In genomic region chr21:37146320-37147225, GRCh38 we compare ENCODE assay signal across 13 cellular contexts.
DNase-seq lines count a peak whose midpoint lies in the region; ATAC-seq, FAIRE-seq and TF ChIP-seq lines count a peak whose summit lies in the region.
"Had no signal": no experiment of that assay in that cellular context is flagged by ENCODE, and none has a peak within 500 bp of the region (broad histone marks: within the 10 kb centered on the region; RNA-seq: fewer than 3 reads in every experiment).

No MANE protein-coding gene starts in this region.

- H3K9me3 ChIP-seq in heart left ventricle (no peaks in the 10 kb centered on the region), thoracic aorta (no peaks in the 10 kb centered on the region), small intestine (ENCODE audit: control insufficient read depth, low read depth) (no peaks in the 10 kb centered on the region)
- H3K9me3 ChIP-seq: prostate gland had no signal

- peaks cover 13% of the 10 kb centered on the region for H3K4me1 Mint-ChIP-seq in activated naive CD4-positive, alpha-beta T cell treated with anti-CD3 and anti-CD28 coated beads, Interleukin-2, amount 10 ng/mL, durations not matched to agents 7 days and 5 days
- H3K4me1 Mint-ChIP-seq in activated T-helper 17 cell treated with anti-CD3 and anti-CD28 coated beads, Interleukin-2, amount 50 U/mL, for 72 hours = no peaks in the 10 kb centered on the region
- H3K4me1 Mint-ChIP-seq in T-cell = no peaks in the 10 kb centered on the region

- no peak for DNase-seq in activated naive CD4-positive, alpha-beta T cell treated with anti-CD3 and anti-CD28 coated beads, Interleukin-2, amount 50 U/mL, for 72 hours (ENCODE audit: low spot score in 2 of 2)
- no peak for DNase-seq in activated naive CD4-positive, alpha-beta T cell treated with anti-CD3 and anti-CD28 coated beads, Interleukin-2, amount 10 ng/mL, durations not matched to agents 7 days and 5 days
- DNase-seq in heart left ventricle (no peak), thoracic aorta (ENCODE audit: low spot score) (no peak), T-cell (no peak), small intestine (no peak)
- DNase-seq: activated CD8-positive, alpha-beta memory T cell treated with anti-CD3 and anti-CD28 coated beads for 24 hours; DMS53; midbrain; NCI-H1092 treated with DMSO at 0.1 percent for 48 hours had no signal

- 35 to 38% (median 37%) methylated on average over 8 of the region's 8 CpGs for WGBS in heart left ventricle, 4 donors
- 70 to 89% (median 83%) methylated on average over 8 of the region's 8 CpGs for WGBS in small intestine, 3 donors

- POLR2A ChIA-PET in T-cell (lab: Charles Lee) = interaction anchor here in 1 of 2 donors (0.5 kb wide), 1 partner anchor 21 kb away, joined by 4 read pairs; no protein-coding TSS in a partner anchor

- H3K27me3 Mint-ChIP-seq in activated naive CD4-positive, alpha-beta T cell treated with anti-CD3 and anti-CD28 coated beads, Interleukin-2, amount 10 ng/mL, durations not matched to agents 7 days and 5 days = no peaks in the 10 kb centered on the region
- H3K27me3 Mint-ChIP-seq in activated T-helper 17 cell treated with anti-CD3 and anti-CD28 coated beads, Interleukin-2, amount 50 U/mL, for 72 hours = no peaks in the 10 kb centered on the region
- no peaks in the 10 kb centered on the region for H3K27me3 Mint-ChIP-seq in T-cell

- H3K27ac Mint-ChIP-seq in activated naive CD4-positive, alpha-beta T cell treated with anti-CD3 and anti-CD28 coated beads, Interleukin-2, amount 50 U/mL, for 72 hours = peak overlapping the region; percentile 28 to 62
- H3K27ac Mint-ChIP-seq in activated naive CD4-positive, alpha-beta T cell treated with anti-CD3 and anti-CD28 coated beads, Interleukin-2, amount 10 ng/mL, durations not matched to agents 7 days and 5 days = no peak overlapping the region
- H3K27ac Mint-ChIP-seq in activated T-helper 17 cell treated with anti-CD3 and anti-CD28 coated beads, Interleukin-2, amount 50 U/mL, for 72 hours = peak overlapping the region; percentile 5
- H3K27ac Mint-ChIP-seq in T-cell = no peak overlapping the region

- FAIRE-seq in small intestine (lab: Jason Lieb, UNC) = no peak

- TF ChIP-seq POLR2A in heart left ventricle (IDR thresholded peaks at IDR 0.05) = no peak

- H3K4me3 Mint-ChIP-seq in activated naive CD4-positive, alpha-beta T cell treated with anti-CD3 and anti-CD28 coated beads, Interleukin-2, amount 10 ng/mL, durations not matched to agents 7 days and 5 days = no peak overlapping the region
- H3K4me3 Mint-ChIP-seq in activated T-helper 17 cell treated with anti-CD3 and anti-CD28 coated beads, Interleukin-2, amount 50 U/mL, for 72 hours = no peak overlapping the region
- no peak overlapping the region for H3K4me3 Mint-ChIP-seq in T-cell

- H3K36me3 ChIP-seq in heart left ventricle = peaks cover 0 to 85% (median 67%) of the 10 kb centered on the region in 9 donors
- H3K36me3 ChIP-seq in thoracic aorta = peaks cover 12% of the 10 kb centered on the region
- peaks cover 2 to 16% of the 10 kb centered on the region in 2 donors for H3K36me3 ChIP-seq in small intestine (ENCODE audit: control insufficient read depth in 2 of 2, insufficient read depth in 2 of 2, low read length in 2 of 2)
- H3K36me3 ChIP-seq: prostate gland had no signal

- no peaks in the 10 kb centered on the region for H3K9me3 Mint-ChIP-seq in activated naive CD4-positive, alpha-beta T cell treated with anti-CD3 and anti-CD28 coated beads, Interleukin-2, amount 50 U/mL, for 72 hours
- H3K9me3 Mint-ChIP-seq in activated naive CD4-positive, alpha-beta T cell treated with anti-CD3 and anti-CD28 coated beads, Interleukin-2, amount 10 ng/mL, durations not matched to agents 7 days and 5 days = no peaks in the 10 kb centered on the region
- H3K9me3 Mint-ChIP-seq in activated T-helper 17 cell treated with anti-CD3 and anti-CD28 coated beads, Interleukin-2, amount 50 U/mL, for 72 hours = no peaks in the 10 kb centered on the region
- H3K9me3 Mint-ChIP-seq in T-cell = no peaks in the 10 kb centered on the region

- TF ChIP-seq CTCF in heart left ventricle (IDR thresholded peaks at IDR 0.05) (no peak), thoracic aorta (IDR thresholded peaks at IDR 0.05) (no peak)

- CTCF ChIA-PET in activated naive CD4-positive, alpha-beta T cell treated with anti-CD3 and anti-CD28 coated beads, Interleukin-2, amount 10 ng/mL, durations not matched to agents 7 days and 5 days (lab: Charles Lee) = interaction anchor here (1.5 kb wide), 1 partner anchor 12 kb away, joined by 3 read pairs; no protein-coding TSS in a partner anchor
- CTCF ChIA-PET in T-cell (lab: Charles Lee) = interaction anchor here in 1 of 2 donors (0.6 kb wide), 1 partner anchor 199 kb away, joined by 3 read pairs; no protein-coding TSS in a partner anchor

- H3K27me3 ChIP-seq in heart left ventricle (no peaks in the 10 kb centered on the region), thoracic aorta (replicated peaks; ENCODE audit: insufficient read depth) (no peaks in the 10 kb centered on the region), small intestine (ENCODE audit: control insufficient read depth in 2 of 2, insufficient read depth in 2 of 2, low read length in 2 of 2) (no peaks in the 10 kb centered on the region)

- intact Hi-C loops in heart left ventricle (cut with DNase I) = no loop called here

- peaks cover 17 to 19% of the 10 kb centered on the region in 2 donors for H3K36me3 Mint-ChIP-seq in activated naive CD4-positive, alpha-beta T cell treated with anti-CD3 and anti-CD28 coated beads, Interleukin-2, amount 50 U/mL, for 72 hours
- peaks cover 49% of the 10 kb centered on the region for H3K36me3 Mint-ChIP-seq in activated naive CD4-positive, alpha-beta T cell treated with anti-CD3 and anti-CD28 coated beads, Interleukin-2, amount 10 ng/mL, durations not matched to agents 7 days and 5 days
- peaks cover 92% of the 10 kb centered on the region for H3K36me3 Mint-ChIP-seq in activated T-helper 17 cell treated with anti-CD3 and anti-CD28 coated beads, Interleukin-2, amount 50 U/mL, for 72 hours (ENCODE audit: low read depth)
- peaks cover 78% of the 10 kb centered on the region for H3K36me3 Mint-ChIP-seq in T-cell

- H3K4me3 ChIP-seq in heart left ventricle (no peak overlapping the region), thoracic aorta (no peak overlapping the region), small intestine (ENCODE audit: low read depth in 1 of 2, low read length in 2 of 2) (no peak overlapping the region)
- H3K4me3 ChIP-seq: prostate gland had no signal

- ATAC-seq in activated naive CD4-positive, alpha-beta T cell treated with anti-CD3 and anti-CD28 coated beads, Interleukin-2, amount 50 U/mL, for 72 hours = no peak
- ATAC-seq in activated T-helper 17 cell treated with anti-CD3 and anti-CD28 coated beads, Interleukin-2, amount 50 U/mL, for 72 hours (replicated peaks) = no peak
- ATAC-seq in heart left ventricle (peak; percentile 37 to 75 (median 64)), thoracic aorta (ENCODE audit: insufficient number of reproducible peaks, low FRiP score, low read depth) (no peak), T-cell (replicated peaks in 1 of 4) (no peak), HG03159 (IDR thresholded peaks at IDR 0.05; ENCODE audit: unreplicated experiment) (no peak)

- H3K27ac ChIP-seq in heart left ventricle (peak overlapping the region in 8 of 12 donors; percentile 6 to 51 (median 39)), thoracic aorta (peak overlapping the region; percentile 3 to 42), small intestine (ENCODE audit: low read depth in 1 of 2, low read length in 1 of 2) (no peak overlapping the region)
- H3K27ac ChIP-seq: prostate gland had no signal

- H3K4me1 ChIP-seq in heart left ventricle (peaks cover 0 to 12% (median 7%) of the 10 kb centered on the region in 12 donors), thoracic aorta (ENCODE audit: control insufficient read depth in 1 of 2, low read depth in 2 of 2) (peaks cover 0 to 10% of the 10 kb centered on the region in 2 donors), small intestine (ENCODE audit: control insufficient read depth in 2 of 2, insufficient read depth in 1 of 2, low read depth in 1 of 2, low read length in 1 of 2) (no peaks in the 10 kb centered on the region)
- H3K4me1 ChIP-seq: prostate gland had no signal

Comparison
In these comparisons a context has a peak if more than half of its experiments do, and no peak if none do; other contexts are left out.
1. H3K27ac Mint-ChIP-seq: peak in activated naive CD4-positive, alpha-beta T cell treated with anti-CD3 and anti-CD28 coated beads, Interleukin-2, amount 50 U/mL, for 72 hours (2 of 2) and activated T-helper 17 cell treated with anti-CD3 and anti-CD28 coated beads, Interleukin-2, amount 50 U/mL, for 72 hours (single experiment); none in activated naive CD4-positive, alpha-beta T cell treated with anti-CD3 and anti-CD28 coated beads, Interleukin-2, amount 10 ng/mL, durations not matched to agents 7 days and 5 days (single experiment) and T-cell (0 of 2).
2. ATAC-seq: peak in heart left ventricle (4 of 4); none in activated naive CD4-positive, alpha-beta T cell treated with anti-CD3 and anti-CD28 coated beads, Interleukin-2, amount 50 U/mL, for 72 hours (0 of 2), activated T-helper 17 cell treated with anti-CD3 and anti-CD28 coated beads, Interleukin-2, amount 50 U/mL, for 72 hours (single experiment), thoracic aorta (single experiment), T-cell (0 of 4) and HG03159 (single experiment).
3. H3K27ac ChIP-seq: peak in heart left ventricle (8 of 12) and thoracic aorta (2 of 2); none in small intestine (0 of 2).